2 cellular contexts compared by ENCODE assay signal in the genomic region with DNA sequence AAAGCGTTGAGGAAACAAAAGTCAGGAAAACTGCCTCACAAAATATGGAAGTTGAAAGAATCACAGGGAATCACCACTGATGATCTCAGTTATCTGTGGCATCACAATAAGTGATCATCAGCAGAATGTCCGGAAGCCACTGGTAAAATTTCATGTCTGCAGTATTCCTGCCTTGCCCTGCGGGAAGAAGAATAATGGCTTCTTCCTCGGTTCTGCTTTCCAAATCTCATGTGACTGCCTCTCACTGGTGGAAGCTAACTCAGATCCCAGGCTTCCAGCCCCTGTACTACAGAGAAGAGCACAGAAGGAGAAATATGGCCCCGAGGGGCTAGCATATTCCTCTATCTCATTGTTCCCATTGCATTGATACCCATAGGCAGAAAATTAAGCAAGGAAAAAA.
A peak's percentile ranks its signal among the peaks of the same experiment; 100 is the strongest.
TF ChIP-seq lines count a peak whose summit lies in the region.

No MANE protein-coding gene starts in this region.

TF ChIP-seq in liver, 16 proteins besides CTCF, POLR2A, EP300 and RAD21:
- no peak for TF ChIP-seq SP1 (IDR thresholded peaks at IDR 0.05)
- peak; percentile 15 for TF ChIP-seq YY1 (IDR thresholded peaks at IDR 0.05)

TF ChIP-seq in HepG2, 621 proteins besides CTCF, POLR2A, EP300 and RAD21:
- TF ChIP-seq CHD4 (IDR thresholded peaks at IDR 0.05; ENCODE audit: borderline replicate concordance, low read length) (no peak), ONECUT2 (CRISPR knock-in tag; IDR thresholded peaks at IDR 0.05) (no peak), ZMYM3 (CRISPR knock-in tag; IDR thresholded peaks at IDR 0.05) (no peak), ZMYM2 (CRISPR knock-in tag; IDR thresholded peaks at IDR 0.05) (no peak), MED8 (CRISPR knock-in tag; IDR thresholded peaks at IDR 0.05; ENCODE audit: insufficient replicate concordance) (no peak), BRD4 (CRISPR knock-in tag; IDR thresholded peaks at IDR 0.05) (no peak), ZNF251 (CRISPR knock-in tag; IDR thresholded peaks at IDR 0.05) (no peak), ZNF598 (CRISPR knock-in tag; IDR thresholded peaks at IDR 0.05; ENCODE audit: borderline replicate concordance) (no peak)
- TF ChIP-seq, protein P1, sequence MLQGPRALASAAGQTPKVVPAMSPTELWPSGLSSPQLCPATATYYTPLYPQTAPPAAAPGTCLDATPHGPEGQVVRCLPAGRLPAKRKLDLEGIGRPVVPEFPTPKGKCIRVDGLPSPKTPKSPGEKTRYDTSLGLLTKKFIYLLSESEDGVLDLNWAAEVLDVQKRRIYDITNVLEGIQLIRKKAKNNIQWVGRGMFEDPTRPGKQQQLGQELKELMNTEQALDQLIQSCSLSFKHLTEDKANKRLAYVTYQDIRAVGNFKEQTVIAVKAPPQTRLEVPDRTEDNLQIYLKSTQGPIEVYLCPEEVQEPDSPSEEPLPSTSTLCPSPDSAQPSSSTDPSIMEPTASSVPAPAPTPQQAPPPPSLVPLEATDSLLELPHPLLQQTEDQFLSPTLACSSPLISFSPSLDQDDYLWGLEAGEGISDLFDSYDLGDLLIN (CRISPR knock-in tag; IDR thresholded peaks at IDR 0.05; ENCODE audit: borderline replicate concordance): no peak
